1 cellular context compared by ENCODE assay signal in the genomic region with DNA sequence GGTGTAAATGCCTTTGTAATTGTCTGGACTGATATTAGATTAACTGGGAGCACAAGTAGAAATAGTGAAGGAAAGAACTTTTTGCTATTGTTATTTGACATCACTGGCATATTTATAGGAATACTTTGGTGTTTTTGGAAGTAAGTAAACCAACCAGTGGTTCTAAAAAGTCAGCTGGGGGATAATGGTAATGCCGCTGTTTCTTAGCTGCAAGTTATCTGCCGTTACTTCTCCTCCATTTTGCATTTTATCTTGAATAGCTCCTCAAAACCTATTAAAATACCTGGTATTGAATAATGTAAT.
TF ChIP-seq lines count a peak whose summit lies in the region.

No MANE protein-coding gene starts in this region.

TF ChIP-seq in K562, 482 proteins besides CTCF, POLR2A, EP300 and RAD21 (continued from another document):
- TF ChIP-seq, protein P1, sequence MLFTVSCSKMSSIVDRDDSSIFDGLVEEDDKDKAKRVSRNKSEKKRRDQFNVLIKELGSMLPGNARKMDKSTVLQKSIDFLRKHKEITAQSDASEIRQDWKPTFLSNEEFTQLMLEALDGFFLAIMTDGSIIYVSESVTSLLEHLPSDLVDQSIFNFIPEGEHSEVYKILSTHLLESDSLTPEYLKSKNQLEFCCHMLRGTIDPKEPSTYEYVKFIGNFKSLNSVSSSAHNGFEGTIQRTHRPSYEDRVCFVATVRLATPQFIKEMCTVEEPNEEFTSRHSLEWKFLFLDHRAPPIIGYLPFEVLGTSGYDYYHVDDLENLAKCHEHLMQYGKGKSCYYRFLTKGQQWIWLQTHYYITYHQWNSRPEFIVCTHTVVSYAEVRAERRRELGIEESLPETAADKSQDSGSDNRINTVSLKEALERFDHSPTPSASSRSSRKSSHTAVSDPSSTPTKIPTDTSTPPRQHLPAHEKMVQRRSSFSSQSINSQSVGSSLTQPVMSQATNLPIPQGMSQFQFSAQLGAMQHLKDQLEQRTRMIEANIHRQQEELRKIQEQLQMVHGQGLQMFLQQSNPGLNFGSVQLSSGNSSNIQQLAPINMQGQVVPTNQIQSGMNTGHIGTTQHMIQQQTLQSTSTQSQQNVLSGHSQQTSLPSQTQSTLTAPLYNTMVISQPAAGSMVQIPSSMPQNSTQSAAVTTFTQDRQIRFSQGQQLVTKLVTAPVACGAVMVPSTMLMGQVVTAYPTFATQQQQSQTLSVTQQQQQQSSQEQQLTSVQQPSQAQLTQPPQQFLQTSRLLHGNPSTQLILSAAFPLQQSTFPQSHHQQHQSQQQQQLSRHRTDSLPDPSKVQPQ (CRISPR knock-in tag; IDR thresholded peaks at IDR 0.05; ENCODE audit: borderline replicate concordance), result no peak
- TF ChIP-seq HLTF (IDR thresholded peaks at IDR 0.05) (no peak), NONO (IDR thresholded peaks at IDR 0.05; ENCODE audit: low read depth in 2 of 2, low read length in 1 of 2) (no peak), FOSL1 (tag; conservative IDR thresholded peaks at IDR 0.05) (peak; percentile 62; the same call in 1 of the 2 replicates), ADNP (tag; IDR thresholded peaks at IDR 0.05) (0 out of 2 replicates have a peak, but pooled peaks have one; percentile 31), ZNF282 (CRISPR knock-in tag; IDR thresholded peaks at IDR 0.05) (no peak), ZNF197 (CRISPR knock-in tag; IDR thresholded peaks at IDR 0.05; ENCODE audit: low read depth) (no peak), HDAC1 (IDR thresholded peaks at IDR 0.05) (no peak), HNRNPK (IDR thresholded peaks at IDR 0.05; ENCODE audit: low read depth, low read length, poor library complexity, severe bottlenecking) (no peak), FOXJ3 (CRISPR knock-in tag; IDR thresholded peaks at IDR 0.05) (no peak), FOXK1 (CRISPR knock-in tag; IDR thresholded peaks at IDR 0.05; ENCODE audit: borderline replicate concordance) (no peak), ZNF354B (CRISPR knock-in tag; IDR thresholded peaks at IDR 0.05) (no peak), ZNF143 (CRISPR knock-in tag; IDR thresholded peaks at IDR 0.05) (no peak), POLR3A (IDR thresholded peaks at IDR 0.05; ENCODE audit: borderline replicate concordance, extremely low read depth, insufficient read depth, insufficient read length) (no peak)
- TF ChIP-seq, protein P2, sequence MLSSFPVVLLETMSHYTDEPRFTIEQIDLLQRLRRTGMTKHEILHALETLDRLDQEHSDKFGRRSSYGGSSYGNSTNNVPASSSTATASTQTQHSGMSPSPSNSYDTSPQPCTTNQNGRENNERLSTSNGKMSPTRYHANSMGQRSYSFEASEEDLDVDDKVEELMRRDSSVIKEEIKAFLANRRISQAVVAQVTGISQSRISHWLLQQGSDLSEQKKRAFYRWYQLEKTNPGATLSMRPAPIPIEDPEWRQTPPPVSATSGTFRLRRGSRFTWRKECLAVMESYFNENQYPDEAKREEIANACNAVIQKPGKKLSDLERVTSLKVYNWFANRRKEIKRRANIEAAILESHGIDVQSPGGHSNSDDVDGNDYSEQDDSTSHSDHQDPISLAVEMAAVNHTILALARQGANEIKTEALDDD (IDR thresholded peaks at IDR 0.05), result peak; percentile 75
- TF ChIP-seq, protein P3, sequence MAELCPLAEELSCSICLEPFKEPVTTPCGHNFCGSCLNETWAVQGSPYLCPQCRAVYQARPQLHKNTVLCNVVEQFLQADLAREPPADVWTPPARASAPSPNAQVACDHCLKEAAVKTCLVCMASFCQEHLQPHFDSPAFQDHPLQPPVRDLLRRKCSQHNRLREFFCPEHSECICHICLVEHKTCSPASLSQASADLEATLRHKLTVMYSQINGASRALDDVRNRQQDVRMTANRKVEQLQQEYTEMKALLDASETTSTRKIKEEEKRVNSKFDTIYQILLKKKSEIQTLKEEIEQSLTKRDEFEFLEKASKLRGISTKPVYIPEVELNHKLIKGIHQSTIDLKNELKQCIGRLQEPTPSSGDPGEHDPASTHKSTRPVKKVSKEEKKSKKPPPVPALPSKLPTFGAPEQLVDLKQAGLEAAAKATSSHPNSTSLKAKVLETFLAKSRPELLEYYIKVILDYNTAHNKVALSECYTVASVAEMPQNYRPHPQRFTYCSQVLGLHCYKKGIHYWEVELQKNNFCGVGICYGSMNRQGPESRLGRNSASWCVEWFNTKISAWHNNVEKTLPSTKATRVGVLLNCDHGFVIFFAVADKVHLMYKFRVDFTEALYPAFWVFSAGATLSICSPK (IDR thresholded peaks at IDR 0.05; ENCODE audit: borderline replicate concordance), result no peak
- TF ChIP-seq, protein P4, sequence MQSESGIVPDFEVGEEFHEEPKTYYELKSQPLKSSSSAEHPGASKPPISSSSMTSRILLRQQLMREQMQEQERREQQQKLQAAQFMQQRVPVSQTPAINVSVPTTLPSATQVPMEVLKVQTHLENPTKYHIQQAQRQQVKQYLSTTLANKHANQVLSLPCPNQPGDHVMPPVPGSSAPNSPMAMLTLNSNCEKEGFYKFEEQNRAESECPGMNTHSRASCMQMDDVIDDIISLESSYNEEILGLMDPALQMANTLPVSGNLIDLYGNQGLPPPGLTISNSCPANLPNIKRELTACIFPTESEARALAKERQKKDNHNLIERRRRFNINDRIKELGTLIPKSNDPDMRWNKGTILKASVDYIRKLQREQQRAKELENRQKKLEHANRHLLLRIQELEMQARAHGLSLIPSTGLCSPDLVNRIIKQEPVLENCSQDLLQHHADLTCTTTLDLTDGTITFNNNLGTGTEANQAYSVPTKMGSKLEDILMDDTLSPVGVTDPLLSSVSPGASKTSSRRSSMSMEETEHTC (IDR thresholded peaks at IDR 0.05), result no peak
- TF ChIP-seq, protein P5, sequence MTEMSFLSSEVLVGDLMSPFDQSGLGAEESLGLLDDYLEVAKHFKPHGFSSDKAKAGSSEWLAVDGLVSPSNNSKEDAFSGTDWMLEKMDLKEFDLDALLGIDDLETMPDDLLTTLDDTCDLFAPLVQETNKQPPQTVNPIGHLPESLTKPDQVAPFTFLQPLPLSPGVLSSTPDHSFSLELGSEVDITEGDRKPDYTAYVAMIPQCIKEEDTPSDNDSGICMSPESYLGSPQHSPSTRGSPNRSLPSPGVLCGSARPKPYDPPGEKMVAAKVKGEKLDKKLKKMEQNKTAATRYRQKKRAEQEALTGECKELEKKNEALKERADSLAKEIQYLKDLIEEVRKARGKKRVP (CRISPR knock-in tag; IDR thresholded peaks at IDR 0.05), result no peak
- TF ChIP-seq, protein P6, sequence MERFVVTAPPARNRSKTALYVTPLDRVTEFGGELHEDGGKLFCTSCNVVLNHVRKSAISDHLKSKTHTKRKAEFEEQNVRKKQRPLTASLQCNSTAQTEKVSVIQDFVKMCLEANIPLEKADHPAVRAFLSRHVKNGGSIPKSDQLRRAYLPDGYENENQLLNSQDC (CRISPR knock-in tag; IDR thresholded peaks at IDR 0.05), result no peak
- TF ChIP-seq, protein P7, sequence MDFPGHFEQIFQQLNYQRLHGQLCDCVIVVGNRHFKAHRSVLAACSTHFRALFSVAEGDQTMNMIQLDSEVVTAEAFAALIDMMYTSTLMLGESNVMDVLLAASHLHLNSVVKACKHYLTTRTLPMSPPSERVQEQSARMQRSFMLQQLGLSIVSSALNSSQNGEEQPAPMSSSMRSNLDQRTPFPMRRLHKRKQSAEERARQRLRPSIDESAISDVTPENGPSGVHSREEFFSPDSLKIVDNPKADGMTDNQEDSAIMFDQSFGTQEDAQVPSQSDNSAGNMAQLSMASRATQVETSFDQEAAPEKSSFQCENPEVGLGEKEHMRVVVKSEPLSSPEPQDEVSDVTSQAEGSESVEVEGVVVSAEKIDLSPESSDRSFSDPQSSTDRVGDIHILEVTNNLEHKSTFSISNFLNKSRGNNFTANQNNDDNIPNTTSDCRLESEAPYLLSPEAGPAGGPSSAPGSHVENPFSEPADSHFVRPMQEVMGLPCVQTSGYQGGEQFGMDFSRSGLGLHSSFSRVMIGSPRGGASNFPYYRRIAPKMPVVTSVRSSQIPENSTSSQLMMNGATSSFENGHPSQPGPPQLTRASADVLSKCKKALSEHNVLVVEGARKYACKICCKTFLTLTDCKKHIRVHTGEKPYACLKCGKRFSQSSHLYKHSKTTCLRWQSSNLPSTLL (IDR thresholded peaks at IDR 0.05), result no peak
- TF ChIP-seq, protein P8, sequence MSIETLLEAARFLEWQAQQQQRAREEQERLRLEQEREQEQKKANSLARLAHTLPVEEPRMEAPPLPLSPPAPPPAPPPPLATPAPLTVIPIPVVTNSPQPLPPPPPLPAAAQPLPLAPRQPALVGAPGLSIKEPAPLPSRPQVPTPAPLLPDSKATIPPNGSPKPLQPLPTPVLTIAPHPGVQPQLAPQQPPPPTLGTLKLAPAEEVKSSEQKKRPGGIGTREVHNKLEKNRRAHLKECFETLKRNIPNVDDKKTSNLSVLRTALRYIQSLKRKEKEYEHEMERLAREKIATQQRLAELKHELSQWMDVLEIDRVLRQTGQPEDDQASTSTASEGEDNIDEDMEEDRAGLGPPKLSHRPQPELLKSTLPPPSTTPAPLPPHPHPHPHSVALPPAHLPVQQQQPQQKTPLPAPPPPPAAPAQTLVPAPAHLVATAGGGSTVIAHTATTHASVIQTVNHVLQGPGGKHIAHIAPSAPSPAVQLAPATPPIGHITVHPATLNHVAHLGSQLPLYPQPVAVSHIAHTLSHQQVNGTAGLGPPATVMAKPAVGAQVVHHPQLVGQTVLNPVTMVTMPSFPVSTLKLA (conservative IDR thresholded peaks at IDR 0.05), result no peak
- TF ChIP-seq, protein P9, sequence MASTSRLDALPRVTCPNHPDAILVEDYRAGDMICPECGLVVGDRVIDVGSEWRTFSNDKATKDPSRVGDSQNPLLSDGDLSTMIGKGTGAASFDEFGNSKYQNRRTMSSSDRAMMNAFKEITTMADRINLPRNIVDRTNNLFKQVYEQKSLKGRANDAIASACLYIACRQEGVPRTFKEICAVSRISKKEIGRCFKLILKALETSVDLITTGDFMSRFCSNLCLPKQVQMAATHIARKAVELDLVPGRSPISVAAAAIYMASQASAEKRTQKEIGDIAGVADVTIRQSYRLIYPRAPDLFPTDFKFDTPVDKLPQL (IDR thresholded peaks at IDR 0.05; ENCODE audit: extremely low read depth, insufficient read length), result no peak
- TF ChIP-seq, protein P10, sequence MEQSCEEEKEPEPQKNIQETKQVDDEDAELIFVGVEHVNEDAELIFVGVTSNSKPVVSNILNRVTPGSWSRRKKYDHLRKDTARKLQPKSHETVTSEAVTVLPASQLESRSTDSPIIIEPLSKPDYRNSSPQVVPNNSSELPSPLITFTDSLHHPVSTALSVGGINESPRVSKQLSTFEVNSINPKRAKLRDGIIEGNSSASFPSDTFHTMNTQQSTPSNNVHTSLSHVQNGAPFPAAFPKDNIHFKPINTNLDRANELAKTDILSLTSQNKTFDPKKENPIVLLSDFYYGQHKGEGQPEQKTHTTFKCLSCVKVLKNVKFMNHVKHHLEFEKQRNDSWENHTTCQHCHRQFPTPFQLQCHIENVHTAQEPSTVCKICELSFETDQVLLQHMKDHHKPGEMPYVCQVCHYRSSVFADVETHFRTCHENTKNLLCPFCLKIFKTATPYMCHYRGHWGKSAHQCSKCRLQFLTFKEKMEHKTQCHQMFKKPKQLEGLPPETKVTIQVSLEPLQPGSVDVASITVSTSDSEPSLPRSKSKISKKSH (CRISPR knock-in tag; IDR thresholded peaks at IDR 0.05), result no peak
- TF ChIP-seq, protein P11, sequence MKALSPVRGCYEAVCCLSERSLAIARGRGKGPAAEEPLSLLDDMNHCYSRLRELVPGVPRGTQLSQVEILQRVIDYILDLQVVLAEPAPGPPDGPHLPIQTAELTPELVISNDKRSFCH (CRISPR knock-in tag; IDR thresholded peaks at IDR 0.05), result no peak
- TF ChIP-seq, protein P11 (tag; IDR thresholded peaks at IDR 0.05), result no peak
- TF ChIP-seq, protein P12, sequence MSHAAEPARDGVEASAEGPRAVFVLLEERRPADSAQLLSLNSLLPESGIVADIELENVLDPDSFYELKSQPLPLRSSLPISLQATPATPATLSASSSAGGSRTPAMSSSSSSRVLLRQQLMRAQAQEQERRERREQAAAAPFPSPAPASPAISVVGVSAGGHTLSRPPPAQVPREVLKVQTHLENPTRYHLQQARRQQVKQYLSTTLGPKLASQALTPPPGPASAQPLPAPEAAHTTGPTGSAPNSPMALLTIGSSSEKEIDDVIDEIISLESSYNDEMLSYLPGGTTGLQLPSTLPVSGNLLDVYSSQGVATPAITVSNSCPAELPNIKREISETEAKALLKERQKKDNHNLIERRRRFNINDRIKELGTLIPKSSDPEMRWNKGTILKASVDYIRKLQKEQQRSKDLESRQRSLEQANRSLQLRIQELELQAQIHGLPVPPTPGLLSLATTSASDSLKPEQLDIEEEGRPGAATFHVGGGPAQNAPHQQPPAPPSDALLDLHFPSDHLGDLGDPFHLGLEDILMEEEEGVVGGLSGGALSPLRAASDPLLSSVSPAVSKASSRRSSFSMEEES (CRISPR knock-in tag; IDR thresholded peaks at IDR 0.05), result no peak
